ENCODE assay signal across 4 cellular contexts in genomic region chr3:109393728-109394127, GRCh38. TPM values are rescaled to one million over a fixed set of nuclear protein-coding genes. Genes with fewer than 3 reads are reported as not detected.
"Had no signal": no experiment of that assay in that cellular context is flagged by ENCODE, and none has a peak within 500 bp of the region (broad histone marks: within the 10 kb centered on the region; RNA-seq: fewer than 3 reads in every experiment).

No MANE protein-coding gene starts in this region.

RNA-seq across cellular contexts. Expression of gene DPPA4, which starts 56.4 kb away (rescaled TPM):
- total RNA-seq: HT-29, MCF 10A, Right ventricle myocardium superior, SJSA1 had no signal
